28 cellular contexts compared by ENCODE assay signal in the genomic region with DNA sequence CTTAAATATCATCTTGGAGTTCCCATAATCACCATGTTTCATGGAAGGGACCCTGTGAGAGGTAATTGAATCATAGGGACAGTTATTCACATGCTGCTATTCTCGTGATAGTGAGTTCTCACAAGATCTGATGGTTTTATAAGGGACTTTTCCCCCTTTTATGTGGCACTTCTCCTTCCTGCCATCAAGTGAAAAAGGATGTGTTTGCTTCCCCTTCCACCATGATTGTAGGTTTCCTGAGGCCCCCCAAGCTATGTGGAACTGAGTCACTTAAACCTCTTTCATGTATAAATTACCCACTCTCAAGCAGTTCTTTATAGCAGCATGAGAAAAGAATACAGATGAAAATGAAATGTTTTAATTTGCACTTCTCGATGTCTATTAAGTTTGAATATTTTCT.
"Had no signal": no experiment of that assay in that cellular context is flagged by ENCODE, and none has a peak within 500 bp of the region (broad histone marks: within the 10 kb centered on the region; RNA-seq: fewer than 3 reads in every experiment).

No MANE protein-coding gene starts in this region.

- ATAC-seq: left colon; left lung; lower lobe of right lung; naive thymus-derived CD8-positive, alpha-beta T cell; pancreas; right cardiac atrium; sciatic nerve; stimulated activated naive B cell treated with anti-CD40 and anti-IgM and Interleukin-4, amounts not matched to agents 10 μg/mL and 1 μg/mL and 100 μg/mL, for 72 hours; stimulated activated naive CD8-positive, alpha-beta T cell treated with anti-CD3 and anti-CD28 coated beads, Interleukin-15, Interleukin-2, amounts not matched to agents 100 U/mL and 50 U/mL, for 24 hours had no signal

- H3K27me3 ChIP-seq: pancreas, stomach, testis, thyroid gland, transverse colon, upper lobe of left lung, vagina had no signal

- DNase-seq: immature natural killer cell; kidney; left colon; left lung; lower lobe of right lung; mammary epithelial cell; mesenchymal stem cell; naive thymus-derived CD8-positive, alpha-beta T cell; nucleus accumbens; pancreas; posterior cingulate gyrus; retina; right cardiac atrium; stimulated activated CD4-positive, alpha-beta T cell treated with anti-CD3 and anti-CD28 coated beads, Interleukin-12 subunit alpha, Interleukin-12 subunit beta, amount 100 ng/mL, for 4 hours; stimulated activated CD4-positive, alpha-beta T cell treated with anti-CD3 and anti-CD28 coated beads, Interleukin-15, amount 100 ng/mL, for 24 hours; stimulated activated CD4-positive, alpha-beta T cell treated with anti-CD3 and anti-CD28 coated beads, Interleukin-2, amount 100 ng/mL, for 24 hours; stimulated activated CD4-positive, alpha-beta T cell treated with anti-CD3 and anti-CD28 coated beads, Interleukin-4, amount 100 ng/mL, for 1 hour; stimulated activated naive B cell treated with anti-CD40 and anti-IgM and Interleukin-4, amounts not matched to agents 10 μg/mL and 1 μg/mL and 100 μg/mL, for 72 hours; stimulated activated naive CD8-positive, alpha-beta T cell treated with anti-CD3 and anti-CD28 coated beads, Interleukin-15, Interleukin-2, amounts not matched to agents 100 U/mL and 50 U/mL, for 24 hours; stomach; testis; thyroid gland; transverse colon; upper lobe of left lung had no signal

- H3K9me3 ChIP-seq: lower lobe of right lung, pancreas, prostate gland, testis, thyroid gland, transverse colon, vagina had no signal

- H3K27ac ChIP-seq: left lung, lower lobe of right lung, pancreas, prostate gland, skin epidermis, stomach, testis, thyroid gland, transverse colon, upper lobe of left lung, vagina had no signal

- H3K4me1 ChIP-seq: left lung, lower lobe of right lung, pancreas, prostate gland, stomach, testis, thyroid gland, transverse colon, upper lobe of left lung, vagina had no signal

- H3K4me3 ChIP-seq: left lung, lower lobe of right lung, pancreas, prostate gland, skin epidermis, stomach, testis, thyroid gland, transverse colon, upper lobe of left lung, vagina had no signal

- H3K36me3 ChIP-seq: left lung, lower lobe of right lung, pancreas, prostate gland, stomach, thyroid gland, transverse colon, upper lobe of left lung, vagina had no signal
